18 cellular contexts compared by ENCODE assay signal in the genomic region with DNA sequence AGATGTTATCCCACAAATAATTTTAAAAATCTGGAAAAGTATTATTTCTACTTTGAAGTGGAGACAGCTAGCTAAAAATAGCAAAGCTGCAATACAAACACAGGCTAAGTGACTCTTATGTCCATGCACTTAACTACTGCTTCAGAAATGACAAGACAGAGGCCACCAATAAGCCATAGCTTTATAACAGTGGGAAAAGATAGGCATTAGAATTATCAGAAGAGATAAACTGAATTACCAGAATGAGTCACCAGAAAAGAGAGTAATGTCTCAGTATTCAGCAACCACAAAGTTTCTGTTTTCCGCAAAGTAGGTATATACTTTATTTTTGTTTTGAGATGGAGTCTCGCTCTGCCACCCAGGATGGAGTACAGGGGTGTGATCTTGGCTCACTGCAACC. TPM values are rescaled to one million over a fixed set of nuclear protein-coding genes. Genes with fewer than 3 reads are reported as not detected.
A peak's percentile ranks its signal among the peaks of the same experiment; 100 is the strongest.
DNase-seq lines count a peak whose midpoint lies in the region; ATAC-seq and TF ChIP-seq lines count a peak whose summit lies in the region.
"Had no signal": no experiment of that assay in that cellular context is flagged by ENCODE, and none has a peak within 500 bp of the region (broad histone marks: within the 10 kb centered on the region; RNA-seq: fewer than 3 reads in every experiment).

No MANE protein-coding gene starts in this region.

- peaks cover 13% of the 10 kb centered on the region for H3K36me3 Mint-ChIP-seq in activated naive CD4-positive, alpha-beta T cell treated with anti-CD3 and anti-CD28 coated beads, Interleukin-2, amount 50 U/mL, for 24 hours
- H3K36me3 Mint-ChIP-seq in activated T-helper 2 cell treated with anti-CD3 and anti-CD28 coated beads, Interferon-gamma antibody, Interleukin-2, Interleukin-4, amounts not matched to agents 10 μg/mL and 5 μg/mL and 100 μg/mL, durations not matched to agents 14 hours and 24 hours and 36 hours (ENCODE audit: low read depth), result peaks cover 70% of the 10 kb centered on the region
- H3K36me3 Mint-ChIP-seq in stimulated activated naive CD8-positive, alpha-beta T cell treated with anti-CD3 and anti-CD28 coated beads, Interleukin-15, Interleukin-2, amounts not matched to agents 100 ng/mL and 50 ng/mL, for 24 hours (ENCODE audit: low read depth), result peaks cover 64% of the 10 kb centered on the region

- ATAC-seq in HG02642 (IDR thresholded peaks at IDR 0.05; ENCODE audit: poor library complexity, unreplicated experiment), result peak; percentile 50
- ATAC-seq: gastrocnemius medialis, GM23338, mucosa of descending colon had no signal

- H3K4me3 ChIP-seq in ovary, result no peak overlapping the region
- H3K4me3 ChIP-seq: gastrocnemius medialis, GM23338, mucosa of descending colon, psoas muscle had no signal

- peaks cover 4% of the 10 kb centered on the region for H3K4me1 ChIP-seq in ovary (ENCODE audit: insufficient read depth)

- H3K36me3 ChIP-seq in ovary, result no peaks in the 10 kb centered on the region

- no peak for TF ChIP-seq CTCF in ovary (IDR thresholded peaks at IDR 0.05)

- WGBS in ovary, 3 donors, result 95 to 96% (median 95%) methylated on average over 2 of the region's 2 CpGs

- no peaks in the 10 kb centered on the region for H3K9me3 ChIP-seq in ovary
- H3K9me3 ChIP-seq: gastrocnemius medialis, mucosa of descending colon, psoas muscle had no signal

- no peak for TF ChIP-seq POLR2A in ovary (IDR thresholded peaks at IDR 0.05)

- H3K27ac ChIP-seq in ovary, result no peak overlapping the region
- H3K27ac ChIP-seq: psoas muscle had no signal

- no peaks in the 10 kb centered on the region for H3K27me3 Mint-ChIP-seq in activated naive CD4-positive, alpha-beta T cell treated with anti-CD3 and anti-CD28 coated beads, Interleukin-2, amount 50 U/mL, for 24 hours
- no peaks in the 10 kb centered on the region for H3K27me3 Mint-ChIP-seq in activated T-helper 2 cell treated with anti-CD3 and anti-CD28 coated beads, Interferon-gamma antibody, Interleukin-2, Interleukin-4, amounts not matched to agents 10 μg/mL and 5 μg/mL and 100 μg/mL, durations not matched to agents 14 hours and 24 hours and 36 hours (ENCODE audit: low read depth)
- no peaks in the 10 kb centered on the region for H3K27me3 Mint-ChIP-seq in stimulated activated naive CD8-positive, alpha-beta T cell treated with anti-CD3 and anti-CD28 coated beads, Interleukin-15, Interleukin-2, amounts not matched to agents 100 ng/mL and 50 ng/mL, for 24 hours

- peaks cover 51% of the 10 kb centered on the region for H3K4me1 Mint-ChIP-seq in activated naive CD4-positive, alpha-beta T cell treated with anti-CD3 and anti-CD28 coated beads, Interleukin-2, amount 50 U/mL, for 24 hours
- peaks cover 22% of the 10 kb centered on the region for H3K4me1 Mint-ChIP-seq in activated T-helper 2 cell treated with anti-CD3 and anti-CD28 coated beads, Interferon-gamma antibody, Interleukin-2, Interleukin-4, amounts not matched to agents 10 μg/mL and 5 μg/mL and 100 μg/mL, durations not matched to agents 14 hours and 24 hours and 36 hours (ENCODE audit: low read depth)
- peaks cover 24% of the 10 kb centered on the region for H3K4me1 Mint-ChIP-seq in stimulated activated naive CD8-positive, alpha-beta T cell treated with anti-CD3 and anti-CD28 coated beads, Interleukin-15, Interleukin-2, amounts not matched to agents 100 ng/mL and 50 ng/mL, for 24 hours (ENCODE audit: low read depth)
- H3K4me1 Mint-ChIP-seq: GM23338 had no signal

- intact Hi-C loops in activated T-helper 2 cell treated with anti-CD3 and anti-CD28 coated beads, Interferon-gamma antibody, Interleukin-2, Interleukin-4, amounts not matched to agents 10 μg/mL and 5 μg/mL and 100 μg/mL, durations not matched to agents 14 hours and 24 hours and 36 hours (cut with micrococcal nuclease), result loop anchor here (2.0 to 5.0 kb wide), 3 partner anchors 16 to 318 kb away; a partner anchor contains a TSS
- intact Hi-C loops in ovary (cut with DNase I), result no loop called here

- H3K4me3 Mint-ChIP-seq in activated naive CD4-positive, alpha-beta T cell treated with anti-CD3 and anti-CD28 coated beads, Interleukin-2, amount 50 U/mL, for 24 hours, result no peak overlapping the region
- H3K4me3 Mint-ChIP-seq in activated T-helper 2 cell treated with anti-CD3 and anti-CD28 coated beads, Interferon-gamma antibody, Interleukin-2, Interleukin-4, amounts not matched to agents 10 μg/mL and 5 μg/mL and 100 μg/mL, durations not matched to agents 14 hours and 24 hours and 36 hours (ENCODE audit: low read depth), result no peak overlapping the region
- H3K4me3 Mint-ChIP-seq in stimulated activated naive CD8-positive, alpha-beta T cell treated with anti-CD3 and anti-CD28 coated beads, Interleukin-15, Interleukin-2, amounts not matched to agents 100 ng/mL and 50 ng/mL, for 24 hours, result no peak overlapping the region
- H3K4me3 Mint-ChIP-seq: GM23338 had no signal

- H3K9me3 Mint-ChIP-seq in activated naive CD4-positive, alpha-beta T cell treated with anti-CD3 and anti-CD28 coated beads, Interleukin-2, amount 50 U/mL, for 24 hours, result no peaks in the 10 kb centered on the region
- H3K9me3 Mint-ChIP-seq in activated T-helper 2 cell treated with anti-CD3 and anti-CD28 coated beads, Interferon-gamma antibody, Interleukin-2, Interleukin-4, amounts not matched to agents 10 μg/mL and 5 μg/mL and 100 μg/mL, durations not matched to agents 14 hours and 24 hours and 36 hours, result no peaks in the 10 kb centered on the region
- no peaks in the 10 kb centered on the region for H3K9me3 Mint-ChIP-seq in stimulated activated naive CD8-positive, alpha-beta T cell treated with anti-CD3 and anti-CD28 coated beads, Interleukin-15, Interleukin-2, amounts not matched to agents 100 ng/mL and 50 ng/mL, for 24 hours
- H3K9me3 Mint-ChIP-seq: GM23338 had no signal

- DNase-seq in activated naive CD4-positive, alpha-beta T cell (lab: John Stamatoyannopoulos, UW), result no peak
- DNase-seq in activated T-helper 2 cell treated with anti-CD3 and anti-CD28 coated beads, Interferon-gamma antibody, Interleukin-2, Interleukin-4, amounts not matched to agents 10 μg/mL and 5 μg/mL and 100 μg/mL, durations not matched to agents 14 hours and 24 hours and 36 hours (ENCODE audit: low spot score), result no peak
- DNase-seq in DMS 273 treated with DMSO at 0.1 percent for 48 hours (lab: John Stamatoyannopoulos, UW) (no peak), medulla oblongata (ENCODE audit: extremely low spot score) (no peak), ovary (no peak)
- DNase-seq: activated CD4-positive, alpha-beta T cell treated with anti-CD3 and anti-CD28 coated beads for 1 hour; activated gamma-delta T cell; central memory CD4-positive, alpha-beta T cell; gastrocnemius medialis; mucosa of descending colon; NCI-H1092; NCI-H226; psoas muscle; stimulated activated CD8-positive, alpha-beta memory T cell treated with anti-CD3 and anti-CD28 coated beads, Interleukin-4, amount 100 ng/mL, for 48 hours had no signal

- peak overlapping the region; percentile 72 for H3K27ac Mint-ChIP-seq in activated naive CD4-positive, alpha-beta T cell treated with anti-CD3 and anti-CD28 coated beads, Interleukin-2, amount 50 U/mL, for 24 hours
- H3K27ac Mint-ChIP-seq in activated T-helper 2 cell treated with anti-CD3 and anti-CD28 coated beads, Interferon-gamma antibody, Interleukin-2, Interleukin-4, amounts not matched to agents 10 μg/mL and 5 μg/mL and 100 μg/mL, durations not matched to agents 14 hours and 24 hours and 36 hours, result peak overlapping the region; percentile 62
- peak overlapping the region; percentile 49 for H3K27ac Mint-ChIP-seq in stimulated activated naive CD8-positive, alpha-beta T cell treated with anti-CD3 and anti-CD28 coated beads, Interleukin-15, Interleukin-2, amounts not matched to agents 100 ng/mL and 50 ng/mL, for 24 hours
- H3K27ac Mint-ChIP-seq: GM23338 had no signal

- no peaks in the 10 kb centered on the region for H3K27me3 ChIP-seq in ovary
- H3K27me3 ChIP-seq: gastrocnemius medialis had no signal

- no peak for TF ChIP-seq EP300 in ovary (IDR thresholded peaks at IDR 0.05)

RNA-seq across cellular contexts. Expression of a gene that starts 17.1 kb away (rescaled TPM):
- total RNA-seq in activated T-helper 2 cell treated with anti-CD3 and anti-CD28 coated beads, Interferon-gamma antibody, Interleukin-2, Interleukin-4, amounts not matched to agents 10 μg/mL and 5 μg/mL and 100 μg/mL, durations not matched to agents 14 hours and 24 hours and 36 hours, result 13.5 and 15.8 TPM in 2 replicates
- total RNA-seq in ovary, result 10 to 100 TPM; 34.0 to 46.9 (median 36.6) TPM
- 10 to 100 TPM; 31.7 to 52.2 TPM for polyA plus RNA-seq in ovary

RNA-seq across cellular contexts. Expression of a gene that starts 17.9 kb away (rescaled TPM):
- total RNA-seq in activated T-helper 2 cell treated with anti-CD3 and anti-CD28 coated beads, Interferon-gamma antibody, Interleukin-2, Interleukin-4, amounts not matched to agents 10 μg/mL and 5 μg/mL and 100 μg/mL, durations not matched to agents 14 hours and 24 hours and 36 hours, result 38.2 and 44.4 TPM in 2 replicates
- 10 to 100 TPM; 45.5 to 94.4 (median 56.3) TPM for total RNA-seq in ovary
- 10 to 100 TPM; 38.0 to 46.1 TPM for polyA plus RNA-seq in ovary
